ENCODE assay signal across 18 cellular contexts in the genomic region with DNA sequence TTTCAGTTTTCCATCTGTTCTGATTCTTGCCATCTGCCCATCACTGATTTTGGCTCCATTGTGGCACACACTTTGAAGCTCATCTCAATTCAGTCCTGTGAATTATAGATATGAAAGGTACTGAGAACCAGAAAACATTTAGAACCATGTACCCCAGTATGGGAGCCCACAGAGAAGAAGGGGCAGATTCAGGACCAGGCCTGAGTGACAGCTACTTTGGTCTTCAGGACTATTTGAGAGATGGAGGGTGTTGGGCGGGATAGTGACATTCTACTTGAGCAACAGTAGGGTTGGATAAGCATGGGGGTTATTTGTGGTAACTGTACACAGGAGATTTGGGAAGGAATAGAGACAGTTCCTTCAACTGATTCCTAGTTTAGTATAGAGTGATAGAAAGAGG.
"Had no signal": no experiment of that assay in that cellular context is flagged by ENCODE, and none has a peak within 500 bp of the region (broad histone marks: within the 10 kb centered on the region; RNA-seq: fewer than 3 reads in every experiment).

No MANE protein-coding gene starts in this region.

- H3K36me3 ChIP-seq: heart right ventricle, neural progenitor cell, ovary, right atrium auricular region, stomach, thoracic aorta, transverse colon had no signal

- ATAC-seq: heart right ventricle; left lobe of liver; natural killer cell treated with Interleukin-12 subunit alpha and Interleukin-12 subunit beta and Interleukin-15 and Interleukin-18, amount 100 ng/mL, for 72 hours had no signal

- H3K4me3 ChIP-seq: coronary artery, heart right ventricle, neural progenitor cell, ovary, right atrium auricular region, stomach, thoracic aorta, transverse colon had no signal

- H3K27ac ChIP-seq: coronary artery, heart right ventricle, neural progenitor cell, ovary, right atrium auricular region, stomach, thoracic aorta, transverse colon had no signal

- H3K27me3 ChIP-seq: heart right ventricle, neural progenitor cell, ovary, right atrium auricular region, stomach, transverse colon had no signal

- DNase-seq: effector CD4-positive, alpha-beta T cell; heart right ventricle; islet precursor cell; midbrain; nucleus accumbens; ovary; small intestine; stimulated activated CD4-positive, alpha-beta T cell treated with anti-CD3 and anti-CD28 coated beads, Interleukin-12 subunit alpha, Interleukin-12 subunit beta, amount 100 ng/mL, for 4 hours; stimulated activated naive CD4-positive, alpha-beta T cell; stomach; substantia nigra; transverse colon had no signal

- H3K9me3 ChIP-seq: ovary, right atrium auricular region, stomach, thoracic aorta, transverse colon had no signal
